ENCODE assay signal across 1 cellular context in the genomic region with DNA sequence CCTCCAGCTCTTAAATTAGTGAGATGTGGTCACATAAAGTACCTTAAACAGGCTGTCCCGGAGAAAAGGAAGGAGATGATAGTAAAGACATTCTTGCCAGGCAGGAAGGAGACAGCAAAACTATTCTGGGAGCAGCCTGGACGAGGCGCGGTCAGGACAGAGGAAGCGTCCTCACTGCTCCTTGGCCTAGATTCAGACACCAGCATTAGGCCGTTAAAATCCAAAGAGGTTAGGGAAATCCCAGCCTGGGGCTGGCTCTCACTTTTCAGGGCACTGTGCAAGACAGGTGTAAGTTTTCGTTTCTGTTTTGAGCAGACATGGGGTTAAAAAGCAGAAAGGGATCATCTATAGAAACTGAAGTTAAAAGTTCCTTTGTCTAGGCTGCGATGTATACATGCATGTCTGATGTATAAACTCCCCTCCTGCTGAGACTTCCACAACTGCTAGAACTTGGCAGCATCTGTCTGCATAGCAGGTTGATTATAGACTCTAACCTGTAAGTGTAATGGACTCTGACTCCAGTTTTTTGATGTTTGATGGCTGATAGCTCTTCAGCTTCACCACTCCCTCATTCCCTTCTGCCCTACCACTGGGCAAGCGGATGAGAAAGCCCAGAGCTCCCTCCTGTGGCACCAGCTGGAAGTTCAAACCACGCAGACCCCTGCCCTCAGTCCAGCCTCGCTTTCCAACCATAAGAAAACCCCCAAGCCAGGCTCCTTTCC.
TF ChIP-seq lines count a peak whose summit lies in the region.

No MANE protein-coding gene starts in this region.

TF ChIP-seq in HCT116, 20 proteins besides CTCF, POLR2A, EP300 and RAD21 (continued from another document):
- TF ChIP-seq EGR1 (IDR thresholded peaks at IDR 0.05; ENCODE audit: low read depth) = no peak
- TF ChIP-seq CBX3 (IDR thresholded peaks at IDR 0.05; ENCODE audit: low read depth) = no peak
- no peak for TF ChIP-seq ELF1 (IDR thresholded peaks at IDR 0.05; ENCODE audit: borderline replicate concordance, low read depth)
- TF ChIP-seq SP1 (IDR thresholded peaks at IDR 0.05; ENCODE audit: low read depth) = no peak
- no peak for TF ChIP-seq EZH2phosphoT487 (IDR thresholded peaks at IDR 0.05; ENCODE audit: borderline replicate concordance)
- TF ChIP-seq, protein P1, sequence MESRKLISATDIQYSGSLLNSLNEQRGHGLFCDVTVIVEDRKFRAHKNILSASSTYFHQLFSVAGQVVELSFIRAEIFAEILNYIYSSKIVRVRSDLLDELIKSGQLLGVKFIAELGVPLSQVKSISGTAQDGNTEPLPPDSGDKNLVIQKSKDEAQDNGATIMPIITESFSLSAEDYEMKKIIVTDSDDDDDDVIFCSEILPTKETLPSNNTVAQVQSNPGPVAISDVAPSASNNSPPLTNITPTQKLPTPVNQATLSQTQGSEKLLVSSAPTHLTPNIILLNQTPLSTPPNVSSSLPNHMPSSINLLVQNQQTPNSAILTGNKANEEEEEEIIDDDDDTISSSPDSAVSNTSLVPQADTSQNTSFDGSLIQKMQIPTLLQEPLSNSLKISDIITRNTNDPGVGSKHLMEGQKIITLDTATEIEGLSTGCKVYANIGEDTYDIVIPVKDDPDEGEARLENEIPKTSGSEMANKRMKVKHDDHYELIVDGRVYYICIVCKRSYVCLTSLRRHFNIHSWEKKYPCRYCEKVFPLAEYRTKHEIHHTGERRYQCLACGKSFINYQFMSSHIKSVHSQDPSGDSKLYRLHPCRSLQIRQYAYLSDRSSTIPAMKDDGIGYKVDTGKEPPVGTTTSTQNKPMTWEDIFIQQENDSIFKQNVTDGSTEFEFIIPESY (IDR thresholded peaks at IDR 0.05; ENCODE audit: extremely low read depth, insufficient replicate concordance, low read length) = no peak
- TF ChIP-seq FOSL1 (IDR thresholded peaks at IDR 0.05; ENCODE audit: low read depth) = no peak
